Comparison of ENCODE assay signal across 1 cellular context in genomic region chr4:174474457-174475075, GRCh38.
A peak's percentile ranks its signal among the peaks of the same experiment; 100 is the strongest.
TF ChIP-seq lines count a peak whose summit lies in the region.

No MANE protein-coding gene starts in this region.

TF ChIP-seq in HepG2, 621 proteins besides CTCF, POLR2A, EP300 and RAD21:
- TF ChIP-seq ZFP91 (CRISPR knock-in tag; IDR thresholded peaks at IDR 0.05; ENCODE audit: borderline replicate concordance): no peak
- TF ChIP-seq CBX2 (IDR thresholded peaks at IDR 0.05; ENCODE audit: low read depth, low read length): no peak
- TF ChIP-seq CBX2 (CRISPR knock-in tag; IDR thresholded peaks at IDR 0.05; ENCODE audit: low read depth): no peak
- peak; percentile 31 to 87 for TF ChIP-seq REST (IDR thresholded peaks at IDR 0.05; ENCODE audit: borderline replicate concordance in 1 of 2, low read depth in 1 of 2, low read length in 2 of 2)
- no peak for TF ChIP-seq MAZ (IDR thresholded peaks at IDR 0.05; ENCODE audit: borderline replicate concordance, low read depth, low read length)
- TF ChIP-seq MAZ (CRISPR knock-in tag; IDR thresholded peaks at IDR 0.05; ENCODE audit: low read depth): no peak
- TF ChIP-seq ATF4 (CRISPR knock-in tag; IDR thresholded peaks at IDR 0.05): no peak
- no peak for TF ChIP-seq ZNF451 (CRISPR knock-in tag; IDR thresholded peaks at IDR 0.05)
- peak; percentile 86 for TF ChIP-seq MIER2 (CRISPR knock-in tag; IDR thresholded peaks at IDR 0.05)
